Comparison of ENCODE assay signal across 1 cellular context in the genomic region with DNA sequence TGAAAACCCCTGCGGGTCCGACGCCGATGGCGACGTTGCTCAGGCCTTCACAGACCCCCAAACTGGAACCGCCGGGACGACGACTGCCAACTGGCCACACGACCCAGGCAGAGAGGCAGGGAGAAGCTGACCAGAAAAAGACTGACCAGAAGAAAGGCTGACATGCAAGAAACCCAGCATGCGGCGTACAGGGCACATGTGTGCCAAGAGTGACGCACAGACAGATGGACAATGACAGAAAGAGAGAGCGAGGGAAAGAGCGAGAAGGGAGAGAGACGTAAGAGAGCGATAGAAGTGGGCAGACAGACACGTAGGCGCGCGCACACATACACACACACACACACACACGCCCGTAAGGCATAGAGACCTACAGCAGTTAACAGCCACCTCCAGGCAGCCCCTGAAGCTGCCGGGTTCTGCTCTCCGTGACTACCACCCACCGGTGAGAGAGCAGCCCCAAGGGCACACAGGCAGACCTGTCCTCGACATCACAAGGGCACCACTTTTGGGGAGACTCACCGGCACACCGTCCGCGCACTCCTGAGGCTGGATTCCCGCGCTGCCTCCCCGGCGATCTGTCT.
TF ChIP-seq lines count a peak whose summit lies in the region.

No MANE protein-coding gene starts in this region.

TF ChIP-seq in WTC11, 78 proteins besides CTCF, POLR2A, EP300 and RAD21 (continued from another document):
- TF ChIP-seq, protein P1, sequence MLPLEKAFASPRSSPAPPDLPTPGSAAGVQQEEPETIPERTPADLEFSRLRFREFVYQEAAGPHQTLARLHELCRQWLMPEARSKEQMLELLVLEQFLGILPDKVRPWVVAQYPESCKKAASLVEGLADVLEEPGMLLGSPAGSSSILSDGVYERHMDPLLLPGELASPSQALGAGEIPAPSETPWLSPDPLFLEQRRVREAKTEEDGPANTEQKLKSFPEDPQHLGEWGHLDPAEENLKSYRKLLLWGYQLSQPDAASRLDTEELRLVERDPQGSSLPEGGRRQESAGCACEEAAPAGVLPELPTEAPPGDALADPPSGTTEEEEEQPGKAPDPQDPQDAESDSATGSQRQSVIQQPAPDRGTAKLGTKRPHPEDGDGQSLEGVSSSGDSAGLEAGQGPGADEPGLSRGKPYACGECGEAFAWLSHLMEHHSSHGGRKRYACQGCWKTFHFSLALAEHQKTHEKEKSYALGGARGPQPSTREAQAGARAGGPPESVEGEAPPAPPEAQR (CRISPR knock-in tag; IDR thresholded peaks at IDR 0.05), result no peak
- TF ChIP-seq ZNF138 (CRISPR knock-in tag; conservative IDR thresholded peaks at IDR 0.05), result no peak
